12 cellular contexts compared by ENCODE assay signal in genomic region chr14:93965968-93966474, GRCh38. TPM values are rescaled to one million over a fixed set of nuclear protein-coding genes. Genes with fewer than 3 reads are reported as not detected.
DNase-seq lines count a peak whose midpoint lies in the region; TF ChIP-seq lines count a peak whose summit lies in the region.
"Had no signal": no experiment of that assay in that cellular context is flagged by ENCODE, and none has a peak within 500 bp of the region (broad histone marks: within the 10 kb centered on the region; RNA-seq: fewer than 3 reads in every experiment).

No MANE protein-coding gene starts in this region.

- TF ChIP-seq POLR2A in esophagus muscularis mucosa (IDR thresholded peaks at IDR 0.05; ENCODE audit: low read depth) = no peak

- H3K36me3 Mint-ChIP-seq in T-helper 2 cell treated with Interferon-gamma antibody and Interleukin-4, amounts not matched to agents 5 μg/mL and 100 μg/mL, for 36 hours (ENCODE audit: low read depth) = peaks cover 47% of the 10 kb centered on the region

- H3K4me3 Mint-ChIP-seq in T-helper 2 cell treated with Interferon-gamma antibody and Interleukin-4, amounts not matched to agents 5 μg/mL and 100 μg/mL, for 36 hours = no peak overlapping the region
- H3K4me3 Mint-ChIP-seq: activated naive CD8-positive, alpha-beta T cell treated with anti-CD3 and anti-CD28 coated beads, Interleukin-2, amount 10 ng/mL, durations not matched to agents 7 days and 5 days; naive thymus-derived CD4-positive, alpha-beta T cell had no signal

- H3K27me3 Mint-ChIP-seq in T-helper 2 cell treated with Interferon-gamma antibody and Interleukin-4, amounts not matched to agents 5 μg/mL and 100 μg/mL, for 36 hours (ENCODE audit: low read depth) = no peaks in the 10 kb centered on the region
- H3K27me3 Mint-ChIP-seq: activated naive CD8-positive, alpha-beta T cell treated with anti-CD3 and anti-CD28 coated beads, Interleukin-2, amount 10 ng/mL, durations not matched to agents 7 days and 5 days; naive thymus-derived CD4-positive, alpha-beta T cell had no signal

- H3K4me2 ChIP-seq in OCI-LY3 (ENCODE audit: low read length) (no peak overlapping the region), smooth muscle cell (no peak overlapping the region)

- H3K9me3 ChIP-seq in OCI-LY3 (ENCODE audit: insufficient read depth, low read length) = no peaks in the 10 kb centered on the region
- no peaks in the 10 kb centered on the region for H3K9me3 ChIP-seq in esophagus muscularis mucosa
- H3K9me3 ChIP-seq in smooth muscle cell (replicated peaks; ENCODE audit: low read depth) = no peaks in the 10 kb centered on the region
- H3K9me3 ChIP-seq: thyroid gland had no signal

- TF ChIP-seq EP300 in esophagus muscularis mucosa (IDR thresholded peaks at IDR 0.05) = no peak

- H4K20me1 ChIP-seq in OCI-LY3 (ENCODE audit: insufficient read depth, low read length) (no peaks in the 10 kb centered on the region), smooth muscle cell (ENCODE audit: low read depth) (no peaks in the 10 kb centered on the region)

- peak overlapping the region; percentile 69 for H3K27ac Mint-ChIP-seq in T-helper 2 cell treated with Interferon-gamma antibody and Interleukin-4, amounts not matched to agents 5 μg/mL and 100 μg/mL, for 36 hours
- H3K27ac Mint-ChIP-seq: activated naive CD8-positive, alpha-beta T cell treated with anti-CD3 and anti-CD28 coated beads, Interleukin-2, amount 10 ng/mL, durations not matched to agents 7 days and 5 days had no signal

- H3K4me1 ChIP-seq in OCI-LY3 (ENCODE audit: low read length) = peaks cover 96% of the 10 kb centered on the region
- H3K4me1 ChIP-seq in esophagus muscularis mucosa = peaks cover 48 to 94% (median 86%) of the 10 kb centered on the region in 4 donors
- H3K4me1 ChIP-seq in smooth muscle cell (ENCODE audit: low read depth) = no peaks in the 10 kb centered on the region

- no peaks in the 10 kb centered on the region for H3K9me3 Mint-ChIP-seq in T-helper 2 cell treated with Interferon-gamma antibody and Interleukin-4, amounts not matched to agents 5 μg/mL and 100 μg/mL, for 36 hours
- H3K9me3 Mint-ChIP-seq: activated naive CD8-positive, alpha-beta T cell treated with anti-CD3 and anti-CD28 coated beads, Interleukin-2, amount 10 ng/mL, durations not matched to agents 7 days and 5 days had no signal

- no peak overlapping the region for H3K9ac ChIP-seq in OCI-LY3 (ENCODE audit: low read length)
- H3K9ac ChIP-seq in smooth muscle cell (ENCODE audit: low read depth) = no peak overlapping the region

- H3K36me3 ChIP-seq in OCI-LY3 (replicated peaks; ENCODE audit: low read depth, low read length) = no peaks in the 10 kb centered on the region
- peaks cover 0 to 28% (median 4%) of the 10 kb centered on the region in 4 donors for H3K36me3 ChIP-seq in esophagus muscularis mucosa
- no peaks in the 10 kb centered on the region for H3K36me3 ChIP-seq in smooth muscle cell (ENCODE audit: low read depth)
- H3K36me3 ChIP-seq: thyroid gland had no signal

- 97% methylated on average over 3 of the region's 3 CpGs for WGBS in esophagus muscularis mucosa
- 94% methylated on average over 3 of the region's 3 CpGs for WGBS in smooth muscle cell (ENCODE audit: low lambda C conversion rate)

- intact Hi-C loops in esophagus muscularis mucosa (cut with DNase I) = no loop called here

- peaks cover 79% of the 10 kb centered on the region for H3K4me1 Mint-ChIP-seq in T-helper 2 cell treated with Interferon-gamma antibody and Interleukin-4, amounts not matched to agents 5 μg/mL and 100 μg/mL, for 36 hours (ENCODE audit: low read depth)

- no peak for DNase-seq in T-helper 2 cell treated with Interferon-gamma antibody and Interleukin-4, amounts not matched to agents 5 μg/mL and 100 μg/mL, for 36 hours (ENCODE audit: low spot score)
- DNase-seq in T-helper 2 cell (no peak), esophagus muscularis mucosa (ENCODE audit: extremely low spot score) (no peak), smooth muscle cell (lab: John Stamatoyannopoulos, UW; ENCODE audit: unreplicated experiment) (no peak), SIG-M5 (lab: John Stamatoyannopoulos, UW) (no peak), amniotic stem cell (lab: John Stamatoyannopoulos, UW) (no peak)
- no peak for DNase-seq in stimulated activated CD4-positive, alpha-beta T cell treated with anti-CD3 and anti-CD28 coated beads, Interleukin-1b, Interleukin-23, amount 100 ng/mL, for 48 hours
- DNase-seq: activated naive CD8-positive, alpha-beta T cell treated with anti-CD3 and anti-CD28 coated beads, Interleukin-2, amount 10 ng/mL, durations not matched to agents 7 days and 5 days; naive thymus-derived CD4-positive, alpha-beta T cell; thyroid gland had no signal

- H3K4me3 ChIP-seq in OCI-LY3 (ENCODE audit: low read length) = no peak overlapping the region
- no peak overlapping the region for H3K4me3 ChIP-seq in esophagus muscularis mucosa
- H3K4me3 ChIP-seq in smooth muscle cell = no peak overlapping the region
- H3K4me3 ChIP-seq: thyroid gland had no signal

- H3F3A ChIP-seq in smooth muscle cell (ENCODE audit: low read depth) = peaks cover 3% of the 10 kb centered on the region

- TF ChIP-seq CTCF in OCI-LY3 (IDR thresholded peaks at IDR 0.05; ENCODE audit: low read depth, low read length) (no peak), esophagus muscularis mucosa (IDR thresholded peaks at IDR 0.05) (no peak), smooth muscle cell (IDR thresholded peaks at IDR 0.05; ENCODE audit: borderline replicate concordance, insufficient read depth, poor library complexity, severe bottlenecking) (no peak)

- H3K27ac ChIP-seq in OCI-LY3 (ENCODE audit: low read length) (peak overlapping the region; percentile 88; the same call in 1 of the 2 replicates), esophagus muscularis mucosa (replicated peaks in 1 of 4) (peak overlapping the region; percentile 89 to 95 (median 93)), smooth muscle cell (ENCODE audit: low read depth) (peak overlapping the region; percentile 73)

- H3K27me3 ChIP-seq in OCI-LY3 (ENCODE audit: low read depth, low read length) = peaks cover 28% of the 10 kb centered on the region
- no peaks in the 10 kb centered on the region for H3K27me3 ChIP-seq in esophagus muscularis mucosa
- H3K27me3 ChIP-seq in smooth muscle cell (ENCODE audit: low read depth) = no peaks in the 10 kb centered on the region
- H3K27me3 ChIP-seq: thyroid gland had no signal

- H2AFZ ChIP-seq in OCI-LY3 (ENCODE audit: low read depth, low read length) (no peak overlapping the region), smooth muscle cell (ENCODE audit: low read depth) (no peak overlapping the region)

- no peaks in the 10 kb centered on the region for H3K79me2 ChIP-seq in OCI-LY3 (ENCODE audit: low read length)
- no peaks in the 10 kb centered on the region for H3K79me2 ChIP-seq in smooth muscle cell (ENCODE audit: low read depth)

RNA-seq across cellular contexts. Expression of gene ASB2, which starts 10.3 kb away (rescaled TPM):
- total RNA-seq in esophagus muscularis mucosa (100 to 1,000 TPM in 3 of 4 donors, 10 to 100 TPM in 1; 53.5 to 164 (median 105) TPM), smooth muscle cell (0.99 and 6.5 TPM in 2 replicates)
- polyA plus RNA-seq in smooth muscle cell = 0.30 TPM in 1 of 2 replicates, not detected in the other
- total RNA-seq: A172 had no signal
- polyA plus RNA-seq: naive thymus-derived CD4-positive, alpha-beta T cell had no signal

RNA-seq across cellular contexts. Expression of gene CCDC197, which starts 31.1 kb away (rescaled TPM):
- total RNA-seq in esophagus muscularis mucosa = not detected
- not detected in 2 replicates for total RNA-seq in smooth muscle cell
- polyA plus RNA-seq in smooth muscle cell = not detected in 2 replicates
- total RNA-seq: A172; naive thymus-derived CD4-positive, alpha-beta T cell; thyroid gland had no signal
- polyA plus RNA-seq: naive thymus-derived CD4-positive, alpha-beta T cell had no signal

RNA-seq across cellular contexts. Expression of gene FAM181A, which starts 38.9 kb away (rescaled TPM):
- total RNA-seq in esophagus muscularis mucosa (not detected), smooth muscle cell (not detected in 2 replicates)
- not detected in 2 replicates for polyA plus RNA-seq in smooth muscle cell
- total RNA-seq: A172; activated naive CD8-positive, alpha-beta T cell treated with anti-CD3 and anti-CD28 coated beads, Interleukin-2, amount 10 ng/mL, durations not matched to agents 7 days and 5 days; naive thymus-derived CD4-positive, alpha-beta T cell had no signal
- polyA plus RNA-seq: naive thymus-derived CD4-positive, alpha-beta T cell had no signal
